8 cellular contexts compared by ENCODE assay signal in genomic region chr1:155226910-155227260, GRCh38. TPM values are rescaled to one million over a fixed set of nuclear protein-coding genes. Genes with fewer than 3 reads are reported as not detected.
DNase-seq lines count a peak whose midpoint lies in the region; ATAC-seq, FAIRE-seq and TF ChIP-seq lines count a peak whose summit lies in the region.

No MANE protein-coding gene starts in this region.

- DNase-seq in DMS79 (lab: John Stamatoyannopoulos, UW) = peak; percentile 33
- no peak for DNase-seq in RWPE1 (ENCODE audit: low spot score)
- DNase-seq in bronchial epithelial cell (ENCODE audit: low read depth) = no peak
- DNase-seq in kidney = peak; percentile 88
- peak; percentile 42 for DNase-seq in stimulated activated CD4-positive, alpha-beta T cell treated with anti-CD3 and anti-CD28 coated beads, Interleukin-4, amount 100 ng/mL, for 1 hour

- peak overlapping the region; percentile 77 for H3K9ac ChIP-seq in kidney (ENCODE audit: low read length in 2 of 2)

- peaks cover 0 to 12% of the 10 kb centered on the region in 2 donors for H3K4me1 ChIP-seq in kidney (ENCODE audit: control insufficient read depth in 1 of 2, insufficient read depth in 1 of 2, low read depth in 1 of 2, low read length in 2 of 2)

- CTCF ChIA-PET in RWPE1 (lab: Yijun Ruan, JAX) = interaction anchor here (0.8 to 2.8 kb wide), 3 partner anchors 9 to 23 kb away, joined by 3 to 22 read pairs (median 13); partner anchors contain the start of gene THBS3

- H3K27ac ChIP-seq in RWPE1 (peak overlapping the region; percentile 90), kidney (ENCODE audit: low read depth in 2 of 2, low read length in 2 of 2) (peak overlapping the region; percentile 82 to 89)

- intact Hi-C loops in kidney (cut with DNase I) = loop anchor here (10.0 kb wide), 1 partner anchor 52 kb away; the partner anchor contains the start of genes KRTCAP2 and TRIM46

- TF ChIP-seq CTCF in RWPE1 (conservative IDR thresholded peaks at IDR 0.05; ENCODE audit: low read depth) (peak; percentile 35; the same call in 1 of the 2 replicates), bronchial epithelial cell (IDR thresholded peaks at IDR 0.05; ENCODE audit: insufficient read depth, low read length, severe bottlenecking) (no peak), kidney (IDR thresholded peaks at IDR 0.05; ENCODE audit: borderline replicate concordance, extremely low read depth, insufficient read depth) (no peak)

- H3K36me3 ChIP-seq in bronchial epithelial cell (ENCODE audit: control insufficient read depth, insufficient read depth, low read length) (no peaks in the 10 kb centered on the region), kidney (ENCODE audit: control insufficient read depth in 1 of 2, insufficient read depth in 2 of 2, low read length in 2 of 2) (no peaks in the 10 kb centered on the region)

- H3K4me3 ChIP-seq in bronchial epithelial cell (ENCODE audit: low read depth, low read length) (peak overlapping the region; percentile 55), kidney (ENCODE audit: low read length in 2 of 2) (peak overlapping the region; percentile 80 to 88)

- H3K9me3 ChIP-seq in kidney (ENCODE audit: control insufficient read depth in 1 of 2, low read length in 2 of 2) = no peaks in the 10 kb centered on the region

- FAIRE-seq in bronchial epithelial cell (lab: Jason Lieb, UNC) (no peak), kidney (lab: Jason Lieb, UNC) (no peak)

- POLR2A ChIA-PET in RWPE1 (lab: Yijun Ruan, JAX; ENCODE audit: low non-redundant PET) = interaction anchor here (0.6 to 1.2 kb wide), 4 partner anchors 14 to 24 kb away, joined by 3 to 4 read pairs (median 4); a partner anchor contains a TSS

- peak; percentile 29 for ATAC-seq in HG03432 (IDR thresholded peaks at IDR 0.05; ENCODE audit: unreplicated experiment)
- no peak for ATAC-seq in GM19324 (IDR thresholded peaks at IDR 0.05; ENCODE audit: low FRiP score, unreplicated experiment)
- ATAC-seq in HG03378 (IDR thresholded peaks at IDR 0.05; ENCODE audit: unreplicated experiment) = no peak

- H3K27me3 ChIP-seq in bronchial epithelial cell (ENCODE audit: control insufficient read depth, insufficient read depth, low read length) = no peaks in the 10 kb centered on the region

RNA-seq across cellular contexts. Expression of gene MTX1, which starts 18.4 kb away (rescaled TPM):
- 48.4 and 49.5 TPM in 2 replicates for total RNA-seq in bronchial epithelial cell
- total RNA-seq in kidney = 38.8 TPM
- polyA plus RNA-seq in kidney (ENCODE audit: insufficient read depth, low read depth, low replicate concordance) = 86.9 TPM

RNA-seq across cellular contexts. Expression of gene THBS3, which starts 19.2 kb away (rescaled TPM):
- 16.3 and 19.6 TPM in 2 replicates for total RNA-seq in bronchial epithelial cell
- 33.0 TPM for total RNA-seq in kidney
- 21.4 TPM for polyA plus RNA-seq in kidney (ENCODE audit: insufficient read depth, low read depth, low replicate concordance)

RNA-seq across cellular contexts. Expression of gene ENTREP3, which starts 28.4 kb away (rescaled TPM):
- 3.2 and 3.7 TPM in 2 replicates for total RNA-seq in bronchial epithelial cell
- total RNA-seq in kidney = 22.8 TPM
- 19.8 TPM for polyA plus RNA-seq in kidney (ENCODE audit: insufficient read depth, low read depth, low replicate concordance)

RNA-seq across cellular contexts. Expression of gene SCAMP3, which starts 35.3 kb away (rescaled TPM):
- 23.4 and 26.9 TPM in 2 replicates for total RNA-seq in bronchial epithelial cell
- total RNA-seq in kidney = 66.7 TPM
- polyA plus RNA-seq in kidney (ENCODE audit: insufficient read depth, low read depth, low replicate concordance) = 89.1 TPM

RNA-seq across cellular contexts. Expression of gene CLK2, which starts 46.4 kb away (rescaled TPM):
- total RNA-seq in bronchial epithelial cell (19.7 and 23.4 TPM in 2 replicates), kidney (59.7 TPM)
- 28.9 TPM for polyA plus RNA-seq in kidney (ENCODE audit: insufficient read depth, low read depth, low replicate concordance)

Comparison
In these comparisons a context has a peak if more than half of its experiments do, and no peak if none do; other contexts are left out.
1. DNase-seq: peak in DMS79 (single experiment), kidney (single experiment) and stimulated activated CD4-positive, alpha-beta T cell treated with anti-CD3 and anti-CD28 coated beads, Interleukin-4, amount 100 ng/mL, for 1 hour (single experiment); none in RWPE1 (single experiment) and bronchial epithelial cell (single experiment).